Comparison of ENCODE assay signal across 1 cellular context in the genomic region with DNA sequence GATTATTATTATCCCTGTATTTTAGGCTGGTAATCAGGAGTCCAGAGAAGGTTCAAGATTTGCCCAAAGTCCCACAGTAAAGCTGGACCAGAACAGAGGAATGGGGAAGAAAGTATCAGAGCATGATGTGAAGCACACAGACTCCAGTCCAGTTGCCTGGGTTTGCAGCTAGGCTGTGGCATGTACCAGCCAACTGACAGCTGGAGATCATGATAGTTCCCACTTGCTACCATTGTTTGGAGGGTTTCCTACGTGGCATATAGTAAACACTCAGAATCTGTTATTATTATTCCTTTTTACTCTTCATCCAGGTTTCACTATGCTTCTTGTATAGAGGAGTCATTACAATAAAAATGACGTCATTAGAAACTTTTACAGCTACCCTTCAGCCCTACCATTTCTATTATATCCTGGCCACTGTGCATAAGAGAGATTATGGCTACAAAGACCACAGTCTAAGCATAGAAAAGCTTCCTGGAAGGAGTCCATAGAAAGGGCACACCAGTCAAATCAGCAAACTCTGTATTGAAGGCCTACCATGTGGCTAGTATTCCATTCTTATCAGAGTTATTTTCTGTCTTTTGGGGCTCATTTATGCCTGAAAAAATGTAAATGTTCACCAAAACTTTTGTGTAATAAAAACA.
TF ChIP-seq lines count a peak whose summit lies in the region.

No MANE protein-coding gene starts in this region.

TF ChIP-seq in K562, 482 proteins besides CTCF, POLR2A, EP300 and RAD21 (continued from another document):
- TF ChIP-seq, protein P1, sequence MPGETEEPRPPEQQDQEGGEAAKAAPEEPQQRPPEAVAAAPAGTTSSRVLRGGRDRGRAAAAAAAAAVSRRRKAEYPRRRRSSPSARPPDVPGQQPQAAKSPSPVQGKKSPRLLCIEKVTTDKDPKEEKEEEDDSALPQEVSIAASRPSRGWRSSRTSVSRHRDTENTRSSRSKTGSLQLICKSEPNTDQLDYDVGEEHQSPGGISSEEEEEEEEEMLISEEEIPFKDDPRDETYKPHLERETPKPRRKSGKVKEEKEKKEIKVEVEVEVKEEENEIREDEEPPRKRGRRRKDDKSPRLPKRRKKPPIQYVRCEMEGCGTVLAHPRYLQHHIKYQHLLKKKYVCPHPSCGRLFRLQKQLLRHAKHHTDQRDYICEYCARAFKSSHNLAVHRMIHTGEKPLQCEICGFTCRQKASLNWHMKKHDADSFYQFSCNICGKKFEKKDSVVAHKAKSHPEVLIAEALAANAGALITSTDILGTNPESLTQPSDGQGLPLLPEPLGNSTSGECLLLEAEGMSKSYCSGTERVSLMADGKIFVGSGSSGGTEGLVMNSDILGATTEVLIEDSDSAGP (CRISPR knock-in tag; IDR thresholded peaks at IDR 0.05) = no peak
- TF ChIP-seq, protein P2, sequence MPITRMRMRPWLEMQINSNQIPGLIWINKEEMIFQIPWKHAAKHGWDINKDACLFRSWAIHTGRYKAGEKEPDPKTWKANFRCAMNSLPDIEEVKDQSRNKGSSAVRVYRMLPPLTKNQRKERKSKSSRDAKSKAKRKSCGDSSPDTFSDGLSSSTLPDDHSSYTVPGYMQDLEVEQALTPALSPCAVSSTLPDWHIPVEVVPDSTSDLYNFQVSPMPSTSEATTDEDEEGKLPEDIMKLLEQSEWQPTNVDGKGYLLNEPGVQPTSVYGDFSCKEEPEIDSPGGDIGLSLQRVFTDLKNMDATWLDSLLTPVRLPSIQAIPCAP (CRISPR knock-in tag; IDR thresholded peaks at IDR 0.05; ENCODE audit: borderline replicate concordance) = no peak
- TF ChIP-seq, protein P3, sequence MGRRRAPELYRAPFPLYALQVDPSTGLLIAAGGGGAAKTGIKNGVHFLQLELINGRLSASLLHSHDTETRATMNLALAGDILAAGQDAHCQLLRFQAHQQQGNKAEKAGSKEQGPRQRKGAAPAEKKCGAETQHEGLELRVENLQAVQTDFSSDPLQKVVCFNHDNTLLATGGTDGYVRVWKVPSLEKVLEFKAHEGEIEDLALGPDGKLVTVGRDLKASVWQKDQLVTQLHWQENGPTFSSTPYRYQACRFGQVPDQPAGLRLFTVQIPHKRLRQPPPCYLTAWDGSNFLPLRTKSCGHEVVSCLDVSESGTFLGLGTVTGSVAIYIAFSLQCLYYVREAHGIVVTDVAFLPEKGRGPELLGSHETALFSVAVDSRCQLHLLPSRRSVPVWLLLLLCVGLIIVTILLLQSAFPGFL (CRISPR knock-in tag; IDR thresholded peaks at IDR 0.05) = no peak
- TF ChIP-seq, protein P4, sequence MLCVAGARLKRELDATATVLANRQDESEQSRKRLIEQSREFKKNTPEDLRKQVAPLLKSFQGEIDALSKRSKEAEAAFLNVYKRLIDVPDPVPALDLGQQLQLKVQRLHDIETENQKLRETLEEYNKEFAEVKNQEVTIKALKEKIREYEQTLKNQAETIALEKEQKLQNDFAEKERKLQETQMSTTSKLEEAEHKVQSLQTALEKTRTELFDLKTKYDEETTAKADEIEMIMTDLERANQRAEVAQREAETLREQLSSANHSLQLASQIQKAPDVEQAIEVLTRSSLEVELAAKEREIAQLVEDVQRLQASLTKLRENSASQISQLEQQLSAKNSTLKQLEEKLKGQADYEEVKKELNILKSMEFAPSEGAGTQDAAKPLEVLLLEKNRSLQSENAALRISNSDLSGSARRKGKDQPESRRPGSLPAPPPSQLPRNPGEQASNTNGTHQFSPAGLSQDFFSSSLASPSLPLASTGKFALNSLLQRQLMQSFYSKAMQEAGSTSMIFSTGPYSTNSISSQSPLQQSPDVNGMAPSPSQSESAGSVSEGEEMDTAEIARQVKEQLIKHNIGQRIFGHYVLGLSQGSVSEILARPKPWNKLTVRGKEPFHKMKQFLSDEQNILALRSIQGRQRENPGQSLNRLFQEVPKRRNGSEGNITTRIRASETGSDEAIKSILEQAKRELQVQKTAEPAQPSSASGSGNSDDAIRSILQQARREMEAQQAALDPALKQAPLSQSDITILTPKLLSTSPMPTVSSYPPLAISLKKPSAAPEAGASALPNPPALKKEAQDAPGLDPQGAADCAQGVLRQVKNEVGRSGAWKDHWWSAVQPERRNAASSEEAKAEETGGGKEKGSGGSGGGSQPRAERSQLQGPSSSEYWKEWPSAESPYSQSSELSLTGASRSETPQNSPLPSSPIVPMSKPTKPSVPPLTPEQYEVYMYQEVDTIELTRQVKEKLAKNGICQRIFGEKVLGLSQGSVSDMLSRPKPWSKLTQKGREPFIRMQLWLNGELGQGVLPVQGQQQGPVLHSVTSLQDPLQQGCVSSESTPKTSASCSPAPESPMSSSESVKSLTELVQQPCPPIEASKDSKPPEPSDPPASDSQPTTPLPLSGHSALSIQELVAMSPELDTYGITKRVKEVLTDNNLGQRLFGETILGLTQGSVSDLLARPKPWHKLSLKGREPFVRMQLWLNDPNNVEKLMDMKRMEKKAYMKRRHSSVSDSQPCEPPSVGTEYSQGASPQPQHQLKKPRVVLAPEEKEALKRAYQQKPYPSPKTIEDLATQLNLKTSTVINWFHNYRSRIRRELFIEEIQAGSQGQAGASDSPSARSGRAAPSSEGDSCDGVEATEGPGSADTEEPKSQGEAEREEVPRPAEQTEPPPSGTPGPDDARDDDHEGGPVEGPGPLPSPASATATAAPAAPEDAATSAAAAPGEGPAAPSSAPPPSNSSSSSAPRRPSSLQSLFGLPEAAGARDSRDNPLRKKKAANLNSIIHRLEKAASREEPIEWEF (CRISPR knock-in tag; IDR thresholded peaks at IDR 0.05) = no peak
- TF ChIP-seq PHTF2 (CRISPR knock-in tag; IDR thresholded peaks at IDR 0.05) (no peak), PHB (CRISPR knock-in tag; IDR thresholded peaks at IDR 0.05) (no peak), JUN (IDR thresholded peaks at IDR 0.05; ENCODE audit: borderline replicate concordance, low read depth, low read length) (no peak; the same call in 1 of the 2 replicates), JUN (CRISPR knock-in tag; IDR thresholded peaks at IDR 0.05; ENCODE audit: borderline replicate concordance) (no peak), MTF1 (CRISPR knock-in tag; IDR thresholded peaks at IDR 0.05; ENCODE audit: borderline replicate concordance) (peak; percentile 44; the same call in 1 of the 2 replicates), GTF2E2 (tag; IDR thresholded peaks at IDR 0.05) (no peak), SPI1 (IDR thresholded peaks at IDR 0.05; ENCODE audit: borderline replicate concordance, low read depth, low read length) (no peak), SAFB (IDR thresholded peaks at IDR 0.05; ENCODE audit: borderline replicate concordance, low read depth, low read length) (no peak), ZNF76 (CRISPR knock-in tag; IDR thresholded peaks at IDR 0.05; ENCODE audit: borderline replicate concordance) (0 out of 2 replicates have a peak, but pooled peaks have one; percentile 18), ATF1 (CRISPR knock-in tag; IDR thresholded peaks at IDR 0.05) (no peak), ATF1 (tag; IDR thresholded peaks at IDR 0.05) (peak; percentile 81), KLF13 (tag; IDR thresholded peaks at IDR 0.05; ENCODE audit: borderline replicate concordance, low read depth) (no peak), RUNX1 (IDR thresholded peaks at IDR 0.05; ENCODE audit: low read depth) (no peak), ZNF239 (CRISPR knock-in tag; IDR thresholded peaks at IDR 0.05) (no peak), TAF15 (IDR thresholded peaks at IDR 0.05; ENCODE audit: low read depth, low read length) (no peak), HOXB6 (CRISPR knock-in tag; IDR thresholded peaks at IDR 0.05; ENCODE audit: borderline replicate concordance) (no peak), EWSR1 (IDR thresholded peaks at IDR 0.05; ENCODE audit: borderline replicate concordance, low read depth, partially characterized antibody) (no peak), NFIC (IDR thresholded peaks at IDR 0.05) (no peak), ZNF232 (CRISPR knock-in tag; IDR thresholded peaks at IDR 0.05) (no peak), JUND (IDR thresholded peaks at IDR 0.05; ENCODE audit: borderline replicate concordance, low read depth, low read length) (peak; percentile 70), JUND (tag; IDR thresholded peaks at IDR 0.05; ENCODE audit: borderline replicate concordance, low read depth, low read length) (peak; percentile 83; the same call in 2 of the 3 replicates), KLF16 (IDR thresholded peaks at IDR 0.05) (no peak), RBM14 (IDR thresholded peaks at IDR 0.05; ENCODE audit: borderline replicate concordance, insufficient read depth, low read depth, low read length) (no peak), ZNF143 (CRISPR knock-in tag; IDR thresholded peaks at IDR 0.05) (no peak)
- TF ChIP-seq, protein P5, sequence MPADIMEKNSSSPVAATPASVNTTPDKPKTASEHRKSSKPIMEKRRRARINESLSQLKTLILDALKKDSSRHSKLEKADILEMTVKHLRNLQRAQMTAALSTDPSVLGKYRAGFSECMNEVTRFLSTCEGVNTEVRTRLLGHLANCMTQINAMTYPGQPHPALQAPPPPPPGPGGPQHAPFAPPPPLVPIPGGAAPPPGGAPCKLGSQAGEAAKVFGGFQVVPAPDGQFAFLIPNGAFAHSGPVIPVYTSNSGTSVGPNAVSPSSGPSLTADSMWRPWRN (IDR thresholded peaks at IDR 0.05; ENCODE audit: low read depth) = no peak
- TF ChIP-seq, protein P6, sequence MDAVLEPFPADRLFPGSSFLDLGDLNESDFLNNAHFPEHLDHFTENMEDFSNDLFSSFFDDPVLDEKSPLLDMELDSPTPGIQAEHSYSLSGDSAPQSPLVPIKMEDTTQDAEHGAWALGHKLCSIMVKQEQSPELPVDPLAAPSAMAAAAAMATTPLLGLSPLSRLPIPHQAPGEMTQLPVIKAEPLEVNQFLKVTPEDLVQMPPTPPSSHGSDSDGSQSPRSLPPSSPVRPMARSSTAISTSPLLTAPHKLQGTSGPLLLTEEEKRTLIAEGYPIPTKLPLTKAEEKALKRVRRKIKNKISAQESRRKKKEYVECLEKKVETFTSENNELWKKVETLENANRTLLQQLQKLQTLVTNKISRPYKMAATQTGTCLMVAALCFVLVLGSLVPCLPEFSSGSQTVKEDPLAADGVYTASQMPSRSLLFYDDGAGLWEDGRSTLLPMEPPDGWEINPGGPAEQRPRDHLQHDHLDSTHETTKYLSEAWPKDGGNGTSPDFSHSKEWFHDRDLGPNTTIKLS (IDR thresholded peaks at IDR 0.05; ENCODE audit: borderline replicate concordance, low read depth) = no peak
- TF ChIP-seq, protein P7, sequence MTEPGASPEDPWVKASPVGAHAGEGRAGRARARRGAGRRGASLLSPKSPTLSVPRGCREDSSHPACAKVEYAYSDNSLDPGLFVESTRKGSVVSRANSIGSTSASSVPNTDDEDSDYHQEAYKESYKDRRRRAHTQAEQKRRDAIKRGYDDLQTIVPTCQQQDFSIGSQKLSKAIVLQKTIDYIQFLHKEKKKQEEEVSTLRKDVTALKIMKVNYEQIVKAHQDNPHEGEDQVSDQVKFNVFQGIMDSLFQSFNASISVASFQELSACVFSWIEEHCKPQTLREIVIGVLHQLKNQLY (CRISPR knock-in tag; conservative IDR thresholded peaks at IDR 0.05) = no peak
- TF ChIP-seq, protein P8, sequence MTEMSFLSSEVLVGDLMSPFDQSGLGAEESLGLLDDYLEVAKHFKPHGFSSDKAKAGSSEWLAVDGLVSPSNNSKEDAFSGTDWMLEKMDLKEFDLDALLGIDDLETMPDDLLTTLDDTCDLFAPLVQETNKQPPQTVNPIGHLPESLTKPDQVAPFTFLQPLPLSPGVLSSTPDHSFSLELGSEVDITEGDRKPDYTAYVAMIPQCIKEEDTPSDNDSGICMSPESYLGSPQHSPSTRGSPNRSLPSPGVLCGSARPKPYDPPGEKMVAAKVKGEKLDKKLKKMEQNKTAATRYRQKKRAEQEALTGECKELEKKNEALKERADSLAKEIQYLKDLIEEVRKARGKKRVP (CRISPR knock-in tag; IDR thresholded peaks at IDR 0.05) = no peak
- TF ChIP-seq, protein P9, sequence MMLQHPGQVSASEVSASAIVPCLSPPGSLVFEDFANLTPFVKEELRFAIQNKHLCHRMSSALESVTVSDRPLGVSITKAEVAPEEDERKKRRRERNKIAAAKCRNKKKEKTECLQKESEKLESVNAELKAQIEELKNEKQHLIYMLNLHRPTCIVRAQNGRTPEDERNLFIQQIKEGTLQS (IDR thresholded peaks at IDR 0.05) = peak; percentile 95
- TF ChIP-seq, protein P9 (CRISPR knock-in tag; conservative IDR thresholded peaks at IDR 0.05) = no peak
